1 cellular context compared by ENCODE assay signal in genomic region chr18:9913526-9914333, GRCh38.
TF ChIP-seq lines count a peak whose summit lies in the region.

TSS of gene VAPA (plus strand) at chr18:9914016. CDS start at chr18:9914257, 241 bp downstream.

TF ChIP-seq in HepG2, 621 proteins besides CTCF, POLR2A, EP300 and RAD21 (continued from another document and continues in another):
- TF ChIP-seq GFI1 (CRISPR knock-in tag; IDR thresholded peaks at IDR 0.05; ENCODE audit: borderline replicate concordance) (peak; percentile 68; the same call in 1 of the 2 replicates), ZNF235 (CRISPR knock-in tag; IDR thresholded peaks at IDR 0.05; ENCODE audit: borderline replicate concordance) (no peak), ZNF616 (CRISPR knock-in tag; IDR thresholded peaks at IDR 0.05; ENCODE audit: low read depth) (peak; percentile 58), KAT2B (IDR thresholded peaks at IDR 0.05; ENCODE audit: borderline replicate concordance, low read depth, low read length) (no peak), ZNF234 (CRISPR knock-in tag; conservative IDR thresholded peaks at IDR 0.05) (no peak; the same call in 1 of the 2 replicates), ZNF558 (CRISPR knock-in tag; IDR thresholded peaks at IDR 0.05; ENCODE audit: borderline replicate concordance) (no peak), GABPB1 (CRISPR knock-in tag; IDR thresholded peaks at IDR 0.05) (peak; percentile 85), ZFP90 (CRISPR knock-in tag; IDR thresholded peaks at IDR 0.05; ENCODE audit: borderline replicate concordance) (peak; percentile 85; the same call in 1 of the 2 replicates), ZBTB2 (CRISPR knock-in tag; IDR thresholded peaks at IDR 0.05; ENCODE audit: low read depth) (no peak), ZBTB14 (CRISPR knock-in tag; IDR thresholded peaks at IDR 0.05) (peak; percentile 99), RBM39 (IDR thresholded peaks at IDR 0.05; ENCODE audit: low read depth, low read length, poor library complexity, severe bottlenecking) (no peak), ATF4 (CRISPR knock-in tag; IDR thresholded peaks at IDR 0.05) (no peak), CENPX (CRISPR knock-in tag; IDR thresholded peaks at IDR 0.05) (no peak), RELA (CRISPR knock-in tag; IDR thresholded peaks at IDR 0.05) (no peak), FLYWCH1 (CRISPR knock-in tag; IDR thresholded peaks at IDR 0.05) (no peak), SUZ12 (IDR thresholded peaks at IDR 0.05; ENCODE audit: low read depth, low read length) (peak; percentile 88), KMT2B (CRISPR knock-in tag; IDR thresholded peaks at IDR 0.05) (peak; percentile 68), ZNF362 (CRISPR knock-in tag; IDR thresholded peaks at IDR 0.05; ENCODE audit: borderline replicate concordance) (peak; percentile 41; the same call in 1 of the 2 replicates), ZNF883 (CRISPR knock-in tag; IDR thresholded peaks at IDR 0.05; ENCODE audit: not compliant biosample characterization) (peak; percentile 48), ZNF317 (CRISPR knock-in tag; IDR thresholded peaks at IDR 0.05) (no peak), KLF11 (CRISPR knock-in tag; IDR thresholded peaks at IDR 0.05) (no peak), ZFP37 (CRISPR knock-in tag; IDR thresholded peaks at IDR 0.05; ENCODE audit: borderline replicate concordance) (no peak), ZNF850 (CRISPR knock-in tag; conservative IDR thresholded peaks at IDR 0.05) (no peak), CHD4 (IDR thresholded peaks at IDR 0.05; ENCODE audit: borderline replicate concordance, low read length) (no peak), ZNF691 (CRISPR knock-in tag; IDR thresholded peaks at IDR 0.05; ENCODE audit: borderline replicate concordance, low read depth) (no peak), FOXP1 (IDR thresholded peaks at IDR 0.05) (no peak), FOXP1 (CRISPR knock-in tag; IDR thresholded peaks at IDR 0.05) (no peak), HES4 (CRISPR knock-in tag; IDR thresholded peaks at IDR 0.05; ENCODE audit: borderline replicate concordance) (0 out of 2 replicates have a peak, but pooled peaks have one; percentile 43), TBX3 (IDR thresholded peaks at IDR 0.05; ENCODE audit: borderline replicate concordance) (no peak), ZNF460 (CRISPR knock-in tag; IDR thresholded peaks at IDR 0.05; ENCODE audit: borderline replicate concordance) (no peak), ZNF878 (CRISPR knock-in tag; IDR thresholded peaks at IDR 0.05) (no peak), ATM (IDR thresholded peaks at IDR 0.05; ENCODE audit: borderline replicate concordance) (no peak), SETDB1 (CRISPR knock-in tag; IDR thresholded peaks at IDR 0.05; ENCODE audit: borderline replicate concordance) (no peak), SCMH1 (CRISPR knock-in tag; IDR thresholded peaks at IDR 0.05; ENCODE audit: borderline replicate concordance) (no peak), MAF1 (CRISPR knock-in tag; IDR thresholded peaks at IDR 0.05; ENCODE audit: borderline replicate concordance) (peak; percentile 68; the same call in 1 of the 2 replicates)
- TF ChIP-seq, protein P1, sequence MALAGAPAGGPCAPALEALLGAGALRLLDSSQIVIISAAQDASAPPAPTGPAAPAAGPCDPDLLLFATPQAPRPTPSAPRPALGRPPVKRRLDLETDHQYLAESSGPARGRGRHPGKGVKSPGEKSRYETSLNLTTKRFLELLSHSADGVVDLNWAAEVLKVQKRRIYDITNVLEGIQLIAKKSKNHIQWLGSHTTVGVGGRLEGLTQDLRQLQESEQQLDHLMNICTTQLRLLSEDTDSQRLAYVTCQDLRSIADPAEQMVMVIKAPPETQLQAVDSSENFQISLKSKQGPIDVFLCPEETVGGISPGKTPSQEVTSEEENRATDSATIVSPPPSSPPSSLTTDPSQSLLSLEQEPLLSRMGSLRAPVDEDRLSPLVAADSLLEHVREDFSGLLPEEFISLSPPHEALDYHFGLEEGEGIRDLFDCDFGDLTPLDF (CRISPR knock-in tag; IDR thresholded peaks at IDR 0.05) = peak; percentile 54; the same call in 1 of the 2 replicates
- TF ChIP-seq, protein P2, sequence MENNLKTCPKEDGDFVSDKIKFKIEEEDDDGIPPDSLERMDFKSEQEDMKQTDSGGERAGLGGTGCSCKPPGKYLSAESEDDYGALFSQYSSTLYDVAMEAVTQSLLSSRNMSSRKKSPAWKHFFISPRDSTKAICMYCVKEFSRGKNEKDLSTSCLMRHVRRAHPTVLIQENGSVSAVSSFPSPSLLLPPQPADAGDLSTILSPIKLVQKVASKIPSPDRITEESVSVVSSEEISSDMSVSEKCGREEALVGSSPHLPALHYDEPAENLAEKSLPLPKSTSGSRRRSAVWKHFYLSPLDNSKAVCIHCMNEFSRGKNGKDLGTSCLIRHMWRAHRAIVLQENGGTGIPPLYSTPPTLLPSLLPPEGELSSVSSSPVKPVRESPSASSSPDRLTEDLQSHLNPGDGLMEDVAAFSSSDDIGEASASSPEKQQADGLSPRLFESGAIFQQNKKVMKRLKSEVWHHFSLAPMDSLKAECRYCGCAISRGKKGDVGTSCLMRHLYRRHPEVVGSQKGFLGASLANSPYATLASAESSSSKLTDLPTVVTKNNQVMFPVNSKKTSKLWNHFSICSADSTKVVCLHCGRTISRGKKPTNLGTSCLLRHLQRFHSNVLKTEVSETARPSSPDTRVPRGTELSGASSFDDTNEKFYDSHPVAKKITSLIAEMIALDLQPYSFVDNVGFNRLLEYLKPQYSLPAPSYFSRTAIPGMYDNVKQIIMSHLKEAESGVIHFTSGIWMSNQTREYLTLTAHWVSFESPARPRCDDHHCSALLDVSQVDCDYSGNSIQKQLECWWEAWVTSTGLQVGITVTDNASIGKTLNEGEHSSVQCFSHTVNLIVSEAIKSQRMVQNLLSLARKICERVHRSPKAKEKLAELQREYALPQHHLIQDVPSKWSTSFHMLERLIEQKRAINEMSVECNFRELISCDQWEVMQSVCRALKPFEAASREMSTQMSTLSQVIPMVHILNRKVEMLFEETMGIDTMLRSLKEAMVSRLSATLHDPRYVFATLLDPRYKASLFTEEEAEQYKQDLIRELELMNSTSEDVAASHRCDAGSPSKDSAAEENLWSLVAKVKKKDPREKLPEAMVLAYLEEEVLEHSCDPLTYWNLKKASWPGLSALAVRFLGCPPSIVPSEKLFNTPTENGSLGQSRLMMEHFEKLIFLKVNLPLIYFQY (CRISPR knock-in tag; IDR thresholded peaks at IDR 0.05; ENCODE audit: borderline replicate concordance) = no peak
- TF ChIP-seq, protein P3, sequence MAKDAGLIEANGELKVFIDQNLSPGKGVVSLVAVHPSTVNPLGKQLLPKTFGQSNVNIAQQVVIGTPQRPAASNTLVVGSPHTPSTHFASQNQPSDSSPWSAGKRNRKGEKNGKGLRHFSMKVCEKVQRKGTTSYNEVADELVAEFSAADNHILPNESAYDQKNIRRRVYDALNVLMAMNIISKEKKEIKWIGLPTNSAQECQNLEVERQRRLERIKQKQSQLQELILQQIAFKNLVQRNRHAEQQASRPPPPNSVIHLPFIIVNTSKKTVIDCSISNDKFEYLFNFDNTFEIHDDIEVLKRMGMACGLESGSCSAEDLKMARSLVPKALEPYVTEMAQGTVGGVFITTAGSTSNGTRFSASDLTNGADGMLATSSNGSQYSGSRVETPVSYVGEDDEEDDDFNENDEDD (CRISPR knock-in tag; IDR thresholded peaks at IDR 0.05; ENCODE audit: borderline replicate concordance) = no peak
- TF ChIP-seq, protein P4, sequence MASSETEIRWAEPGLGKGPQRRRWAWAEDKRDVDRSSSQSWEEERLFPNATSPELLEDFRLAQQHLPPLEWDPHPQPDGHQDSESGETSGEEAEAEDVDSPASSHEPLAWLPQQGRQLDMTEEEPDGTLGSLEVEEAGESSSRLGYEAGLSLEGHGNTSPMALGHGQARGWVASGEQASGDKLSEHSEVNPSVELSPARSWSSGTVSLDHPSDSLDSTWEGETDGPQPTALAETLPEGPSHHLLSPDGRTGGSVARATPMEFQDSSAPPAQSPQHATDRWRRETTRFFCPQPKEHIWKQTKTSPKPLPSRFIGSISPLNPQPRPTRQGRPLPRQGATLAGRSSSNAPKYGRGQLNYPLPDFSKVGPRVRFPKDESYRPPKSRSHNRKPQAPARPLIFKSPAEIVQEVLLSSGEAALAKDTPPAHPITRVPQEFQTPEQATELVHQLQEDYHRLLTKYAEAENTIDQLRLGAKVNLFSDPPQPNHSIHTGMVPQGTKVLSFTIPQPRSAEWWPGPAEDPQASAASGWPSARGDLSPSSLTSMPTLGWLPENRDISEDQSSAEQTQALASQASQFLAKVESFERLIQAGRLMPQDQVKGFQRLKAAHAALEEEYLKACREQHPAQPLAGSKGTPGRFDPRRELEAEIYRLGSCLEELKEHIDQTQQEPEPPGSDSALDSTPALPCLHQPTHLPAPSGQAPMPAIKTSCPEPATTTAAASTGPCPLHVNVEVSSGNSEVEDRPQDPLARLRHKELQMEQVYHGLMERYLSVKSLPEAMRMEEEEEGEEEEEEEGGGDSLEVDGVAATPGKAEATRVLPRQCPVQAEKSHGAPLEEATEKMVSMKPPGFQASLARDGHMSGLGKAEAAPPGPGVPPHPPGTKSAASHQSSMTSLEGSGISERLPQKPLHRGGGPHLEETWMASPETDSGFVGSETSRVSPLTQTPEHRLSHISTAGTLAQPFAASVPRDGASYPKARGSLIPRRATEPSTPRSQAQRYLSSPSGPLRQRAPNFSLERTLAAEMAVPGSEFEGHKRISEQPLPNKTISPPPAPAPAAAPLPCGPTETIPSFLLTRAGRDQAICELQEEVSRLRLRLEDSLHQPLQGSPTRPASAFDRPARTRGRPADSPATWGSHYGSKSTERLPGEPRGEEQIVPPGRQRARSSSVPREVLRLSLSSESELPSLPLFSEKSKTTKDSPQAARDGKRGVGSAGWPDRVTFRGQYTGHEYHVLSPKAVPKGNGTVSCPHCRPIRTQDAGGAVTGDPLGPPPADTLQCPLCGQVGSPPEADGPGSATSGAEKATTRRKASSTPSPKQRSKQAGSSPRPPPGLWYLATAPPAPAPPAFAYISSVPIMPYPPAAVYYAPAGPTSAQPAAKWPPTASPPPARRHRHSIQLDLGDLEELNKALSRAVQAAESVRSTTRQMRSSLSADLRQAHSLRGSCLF (CRISPR knock-in tag; IDR thresholded peaks at IDR 0.05; ENCODE audit: borderline replicate concordance) = no peak
- TF ChIP-seq, protein P5, sequence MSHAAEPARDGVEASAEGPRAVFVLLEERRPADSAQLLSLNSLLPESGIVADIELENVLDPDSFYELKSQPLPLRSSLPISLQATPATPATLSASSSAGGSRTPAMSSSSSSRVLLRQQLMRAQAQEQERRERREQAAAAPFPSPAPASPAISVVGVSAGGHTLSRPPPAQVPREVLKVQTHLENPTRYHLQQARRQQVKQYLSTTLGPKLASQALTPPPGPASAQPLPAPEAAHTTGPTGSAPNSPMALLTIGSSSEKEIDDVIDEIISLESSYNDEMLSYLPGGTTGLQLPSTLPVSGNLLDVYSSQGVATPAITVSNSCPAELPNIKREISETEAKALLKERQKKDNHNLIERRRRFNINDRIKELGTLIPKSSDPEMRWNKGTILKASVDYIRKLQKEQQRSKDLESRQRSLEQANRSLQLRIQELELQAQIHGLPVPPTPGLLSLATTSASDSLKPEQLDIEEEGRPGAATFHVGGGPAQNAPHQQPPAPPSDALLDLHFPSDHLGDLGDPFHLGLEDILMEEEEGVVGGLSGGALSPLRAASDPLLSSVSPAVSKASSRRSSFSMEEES (CRISPR knock-in tag; IDR thresholded peaks at IDR 0.05) = peak; percentile 52
- TF ChIP-seq, protein P6, sequence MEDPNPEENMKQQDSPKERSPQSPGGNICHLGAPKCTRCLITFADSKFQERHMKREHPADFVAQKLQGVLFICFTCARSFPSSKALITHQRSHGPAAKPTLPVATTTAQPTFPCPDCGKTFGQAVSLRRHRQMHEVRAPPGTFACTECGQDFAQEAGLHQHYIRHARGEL (CRISPR knock-in tag; IDR thresholded peaks at IDR 0.05) = 0 out of 2 replicates have a peak, but pooled peaks have one; percentile 48
- TF ChIP-seq, protein P7, sequence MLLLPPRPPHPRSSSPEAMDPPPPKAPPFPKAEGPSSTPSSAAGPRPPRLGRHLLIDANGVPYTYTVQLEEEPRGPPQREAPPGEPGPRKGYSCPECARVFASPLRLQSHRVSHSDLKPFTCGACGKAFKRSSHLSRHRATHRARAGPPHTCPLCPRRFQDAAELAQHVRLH (CRISPR knock-in tag; IDR thresholded peaks at IDR 0.05; ENCODE audit: borderline replicate concordance, low read depth) = peak; percentile 17; the same call in 1 of the 2 replicates
